ENCODE assay signal across 8 cellular contexts in genomic region chr1:43550598-43551246, GRCh38. TPM values are rescaled to one million over a fixed set of nuclear protein-coding genes. Genes with fewer than 3 reads are reported as not detected.
DNase-seq lines count a peak whose midpoint lies in the region; ATAC-seq and TF ChIP-seq lines count a peak whose summit lies in the region.

No MANE protein-coding gene starts in this region.

- TF ChIP-seq EP300 in ovary (IDR thresholded peaks at IDR 0.05): no peak

- 80 to 83% (median 82%) methylated on average over 15 of the region's 15 CpGs for WGBS in ovary, 3 donors

- DNase-seq in CD4-positive, CD25-positive, alpha-beta regulatory T cell: no peak
- no peak for DNase-seq in MM.1S
- DNase-seq in epithelial cell of esophagus (ENCODE audit: low read depth): no peak
- DNase-seq in ovary: no peak
- DNase-seq in putamen (ENCODE audit: low spot score): no peak

- H3K27me3 Mint-ChIP-seq in CD4-positive, CD25-positive, alpha-beta regulatory T cell: peaks cover 7% of the 10 kb centered on the region

- H3K27ac Mint-ChIP-seq in CD4-positive, CD25-positive, alpha-beta regulatory T cell: no peak overlapping the region

- H3K4me1 Mint-ChIP-seq in CD4-positive, CD25-positive, alpha-beta regulatory T cell: peaks cover 0 to 13% (median 4%) of the 10 kb centered on the region in 4 donors

- H2AFZ ChIP-seq in MM.1S (ENCODE audit: low read length): peak overlapping the region; percentile 86

- no peaks in the 10 kb centered on the region for H3K9me3 ChIP-seq in CD4-positive, CD25-positive, alpha-beta regulatory T cell (ENCODE audit: control insufficient read depth in 2 of 2, low read length in 2 of 2)
- H3K9me3 ChIP-seq in MM.1S (replicated peaks; ENCODE audit: insufficient read depth, low read length) (no peaks in the 10 kb centered on the region), ovary (no peaks in the 10 kb centered on the region)

- no peaks in the 10 kb centered on the region for H3K79me2 ChIP-seq in MM.1S (ENCODE audit: low read length)

- no peaks in the 10 kb centered on the region for H3K9me2 ChIP-seq in MM.1S (replicated peaks; ENCODE audit: insufficient read depth, low read length)

- ATAC-seq in CD4-positive, CD25-positive, alpha-beta regulatory T cell (ENCODE audit: low read depth in 2 of 2): no peak
- ATAC-seq in GM18517 (IDR thresholded peaks at IDR 0.05; ENCODE audit: unreplicated experiment) (no peak), HG03175 (IDR thresholded peaks at IDR 0.05; ENCODE audit: unreplicated experiment) (no peak), GM21381 (IDR thresholded peaks at IDR 0.05; ENCODE audit: unreplicated experiment) (no peak)

- no peaks in the 10 kb centered on the region for H4K20me1 ChIP-seq in MM.1S (ENCODE audit: insufficient read depth, low read length)

- H3K9me3 Mint-ChIP-seq in CD4-positive, CD25-positive, alpha-beta regulatory T cell: no peaks in the 10 kb centered on the region

- peaks cover 3% of the 10 kb centered on the region for H3K4me1 ChIP-seq in CD4-positive, CD25-positive, alpha-beta regulatory T cell (ENCODE audit: control insufficient read depth, insufficient read depth, low read length, poor library complexity, severe bottlenecking)
- H3K4me1 ChIP-seq in MM.1S (ENCODE audit: low read length): 0 out of 2 replicates have a peak, but pooled peaks cover 7% of the 10 kb centered on the region
- peaks cover 7% of the 10 kb centered on the region for H3K4me1 ChIP-seq in ovary (ENCODE audit: insufficient read depth)

- H3K4me3 ChIP-seq in CD4-positive, CD25-positive, alpha-beta regulatory T cell (ENCODE audit: low read depth, low read length): no peak overlapping the region
- peak overlapping the region; percentile 62 for H3K4me3 ChIP-seq in MM.1S (ENCODE audit: low read length)
- peak overlapping the region; percentile 32 for H3K4me3 ChIP-seq in epithelial cell of esophagus (ENCODE audit: low read length)
- peak overlapping the region; percentile 22 for H3K4me3 ChIP-seq in ovary

- H3K4me2 ChIP-seq in MM.1S (ENCODE audit: low read depth, low read length): peak overlapping the region; percentile 87

- no peak for TF ChIP-seq POLR2A in ovary (IDR thresholded peaks at IDR 0.05)

- no peaks in the 10 kb centered on the region for H3F3A ChIP-seq in MM.1S (ENCODE audit: insufficient read depth, low read length)

- H3K9ac ChIP-seq in MM.1S (ENCODE audit: low read length): peak overlapping the region; percentile 27; the same call in 1 of the 2 replicates

- intact Hi-C loops in ovary (cut with DNase I): no loop called here

- no peaks in the 10 kb centered on the region for H3K36me3 Mint-ChIP-seq in CD4-positive, CD25-positive, alpha-beta regulatory T cell

- H3K36me3 ChIP-seq in CD4-positive, CD25-positive, alpha-beta regulatory T cell (ENCODE audit: control insufficient read depth, insufficient read depth, low read length): no peaks in the 10 kb centered on the region
- H3K36me3 ChIP-seq in MM.1S (replicated peaks; ENCODE audit: insufficient read depth, low read length): no peaks in the 10 kb centered on the region
- H3K36me3 ChIP-seq in ovary: no peaks in the 10 kb centered on the region

- H3K27ac ChIP-seq in CD4-positive, CD25-positive, alpha-beta regulatory T cell (ENCODE audit: insufficient read depth, low read length, poor library complexity, severe bottlenecking): no peak overlapping the region
- no peak overlapping the region for H3K27ac ChIP-seq in MM.1S (ENCODE audit: low read length)
- peak overlapping the region; percentile 27 to 77 for H3K27ac ChIP-seq in ovary

- peak overlapping the region in 3 of 4 donors; percentile 17 to 62 (median 61) for H3K4me3 Mint-ChIP-seq in CD4-positive, CD25-positive, alpha-beta regulatory T cell

- H3K27me3 ChIP-seq in CD4-positive, CD25-positive, alpha-beta regulatory T cell (ENCODE audit: control insufficient read depth, insufficient read depth, low read length): no peaks in the 10 kb centered on the region
- H3K27me3 ChIP-seq in MM.1S (replicated peaks; ENCODE audit: insufficient read depth, low read length): no peaks in the 10 kb centered on the region
- no peaks in the 10 kb centered on the region for H3K27me3 ChIP-seq in ovary

- TF ChIP-seq CTCF in MM.1S (IDR thresholded peaks at IDR 0.05; ENCODE audit: low read length) (no peak), epithelial cell of esophagus (IDR thresholded peaks at IDR 0.05; ENCODE audit: insufficient read depth, low read depth, low read length, missing control alignments) (no peak), ovary (IDR thresholded peaks at IDR 0.05) (no peak)

RNA-seq across cellular contexts. Expression of gene PTPRF, which starts 20.0 kb away (rescaled TPM):
- total RNA-seq in CD4-positive, CD25-positive, alpha-beta regulatory T cell: 0.22 TPM
- polyA plus RNA-seq in CD4-positive, CD25-positive, alpha-beta regulatory T cell: not detected
- 100 to 1,000 TPM in 3 of 7 donors, 10 to 100 TPM in 4; 26.3 to 165 (median 95.5) TPM for total RNA-seq in ovary
- 10 to 100 TPM; 24.4 to 35.4 TPM for polyA plus RNA-seq in ovary

Comparison
In these comparisons a context has a peak if more than half of its experiments do, and no peak if none do; other contexts are left out.
1. H3K27ac ChIP-seq: peak in ovary (2 of 2); none in CD4-positive, CD25-positive, alpha-beta regulatory T cell (single experiment) and MM.1S (single experiment).
2. RNA of gene PTPRF, which starts 20.0 kb away (total RNA-seq): 26.3 to 165 TPM in ovary; 0.22 TPM in CD4-positive, CD25-positive, alpha-beta regulatory T cell (single experiment); every median in the first group is over 10 times any median in the second.